In the genomic region with DNA sequence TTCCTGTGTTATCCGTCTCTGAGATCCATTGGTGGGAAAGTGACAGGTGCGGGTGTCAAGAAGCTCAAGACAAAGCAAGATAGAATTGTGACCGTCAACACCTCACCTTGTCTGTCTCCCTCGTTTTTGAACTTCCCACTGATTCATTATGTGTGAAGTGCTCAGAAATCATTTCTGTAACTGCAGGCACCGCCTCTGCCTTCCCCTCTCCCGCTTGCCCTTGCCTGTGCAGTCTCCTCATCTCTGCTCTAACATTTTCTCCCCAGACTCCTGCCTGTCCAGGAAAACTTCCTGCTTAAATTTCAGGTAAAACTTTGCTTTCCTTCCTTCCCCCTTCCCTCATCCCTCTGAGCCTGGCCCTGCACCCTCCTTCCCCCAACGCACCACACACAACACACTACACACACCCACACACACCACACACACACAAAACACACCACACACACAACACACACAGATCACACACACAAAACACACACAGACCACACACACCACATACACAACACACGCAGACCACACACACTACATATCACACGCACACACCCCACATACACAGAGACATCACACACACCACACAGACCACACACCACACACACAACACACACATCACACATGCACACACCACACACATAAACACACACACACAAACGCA, we compare ENCODE assay signal across 29 cellular contexts. TPM values are rescaled to one million over a fixed set of nuclear protein-coding genes. Genes with fewer than 3 reads are reported as not detected.
A peak's percentile ranks its signal among the peaks of the same experiment; 100 is the strongest.
DNase-seq lines count a peak whose midpoint lies in the region; FAIRE-seq and TF ChIP-seq lines count a peak whose summit lies in the region.
"Had no signal": no experiment of that assay in that cellular context is flagged by ENCODE, and none has a peak within 500 bp of the region (broad histone marks: within the 10 kb centered on the region; RNA-seq: fewer than 3 reads in every experiment).

No MANE protein-coding gene starts in this region.

- H4K20me1 ChIP-seq in BLaER1 treated with 17β-estradiol and CSF1 and Interleukin-3, amounts not matched to agents 10 nM and 100 nM, result no peaks in the 10 kb centered on the region
- no peaks in the 10 kb centered on the region for H4K20me1 ChIP-seq in neural progenitor cell (ENCODE audit: low read depth)

- TF ChIP-seq CTCF in neural progenitor cell (IDR thresholded peaks at IDR 0.05) (no peak), thyroid gland (IDR thresholded peaks at IDR 0.05) (no peak)

- H3K36me3 ChIP-seq in BLaER1 treated with 17β-estradiol and CSF1 and Interleukin-3, amounts not matched to agents 10 nM and 100 nM, result no peaks in the 10 kb centered on the region
- H3K36me3 ChIP-seq in neural progenitor cell (no peaks in the 10 kb centered on the region), thyroid gland (no peaks in the 10 kb centered on the region)
- H3K36me3 ChIP-seq: ovary, upper lobe of right lung, WERI-Rb-1 had no signal

- H3K9ac ChIP-seq in BLaER1 treated with 17β-estradiol and CSF1 and Interleukin-3, amounts not matched to agents 10 nM and 100 nM, result peak overlapping the region in 1 of 11 experiments; percentile 21; a peak in 1 of 22 replicates
- no peak overlapping the region for H3K9ac ChIP-seq in neural progenitor cell

- no peaks in the 10 kb centered on the region for H3K9me3 ChIP-seq in BLaER1 treated with 17β-estradiol and CSF1 and Interleukin-3, amounts not matched to agents 10 nM and 100 nM (replicated peaks in 1 of 11)
- no peaks in the 10 kb centered on the region for H3K9me3 ChIP-seq in neural progenitor cell (ENCODE audit: low read depth)
- no peaks in the 10 kb centered on the region for H3K9me3 ChIP-seq in thyroid gland
- H3K9me3 ChIP-seq: ovary, upper lobe of right lung had no signal

- no peak overlapping the region for H2AFZ ChIP-seq in neural progenitor cell (replicated peaks)

- no peaks in the 10 kb centered on the region for H3K36me3 Mint-ChIP-seq in T-helper 2 cell treated with Interferon-gamma antibody and Interleukin-4, amounts not matched to agents 5 μg/mL and 100 μg/mL, for 36 hours (ENCODE audit: low read depth)
- H3K36me3 Mint-ChIP-seq in neural progenitor cell, result no peaks in the 10 kb centered on the region
- H3K36me3 Mint-ChIP-seq: CD14-positive monocyte had no signal

- TF ChIP-seq POLR2A in GM12892 (IDR thresholded peaks at IDR 0.05; ENCODE audit: low read depth, low read length) (no peak), thyroid gland (IDR thresholded peaks at IDR 0.05) (no peak)

- peak overlapping the region; percentile 18 for H3K27ac Mint-ChIP-seq in T-helper 2 cell treated with Interferon-gamma antibody and Interleukin-4, amounts not matched to agents 5 μg/mL and 100 μg/mL, for 36 hours
- no peak overlapping the region for H3K27ac Mint-ChIP-seq in neural progenitor cell
- H3K27ac Mint-ChIP-seq: activated CD4-positive, alpha-beta T cell treated with anti-CD3 and anti-CD28 coated beads, Interleukin-2, amount 10 ng/mL, durations not matched to agents 7 days and 5 days; activated naive CD4-positive, alpha-beta T cell treated with anti-CD3 and anti-CD28 coated beads for 36 hours had no signal

- H3K4me2 ChIP-seq in BLaER1 treated with 17β-estradiol and CSF1 and Interleukin-3, amounts not matched to agents 10 nM and 100 nM, result peak overlapping the region in 6 of 11 experiments; percentile 7 to 41 (median 22); a peak in 10 of 22 replicates
- H3K4me2 ChIP-seq in neural progenitor cell, result no peak overlapping the region

- FAIRE-seq in GM12892 (lab: Jason Lieb, UNC), result peak; percentile 68
- FAIRE-seq: kidney had no signal

- no peak overlapping the region for H3K4me3 Mint-ChIP-seq in T-helper 2 cell treated with Interferon-gamma antibody and Interleukin-4, amounts not matched to agents 5 μg/mL and 100 μg/mL, for 36 hours
- H3K4me3 Mint-ChIP-seq in neural progenitor cell, result peak overlapping the region; percentile 9
- H3K4me3 Mint-ChIP-seq: activated CD4-positive, alpha-beta T cell treated with anti-CD3 and anti-CD28 coated beads, Interleukin-2, amount 10 ng/mL, durations not matched to agents 7 days and 5 days; activated naive CD4-positive, alpha-beta T cell treated with anti-CD3 and anti-CD28 coated beads for 36 hours; naive thymus-derived CD8-positive, alpha-beta T cell had no signal

- H3F3A ChIP-seq in neural progenitor cell (ENCODE audit: low read depth), result peaks cover 19% of the 10 kb centered on the region

- peaks cover 7% of the 10 kb centered on the region for H3K27me3 Mint-ChIP-seq in T-helper 2 cell treated with Interferon-gamma antibody and Interleukin-4, amounts not matched to agents 5 μg/mL and 100 μg/mL, for 36 hours (ENCODE audit: low read depth)
- peaks cover 13% of the 10 kb centered on the region for H3K27me3 Mint-ChIP-seq in neural progenitor cell (ENCODE audit: insufficient read depth, low read depth)

- no peaks in the 10 kb centered on the region for H3K27me3 ChIP-seq in BLaER1 treated with 17β-estradiol and CSF1 and Interleukin-3, amounts not matched to agents 10 nM and 100 nM
- H3K27me3 ChIP-seq in neural progenitor cell, result no peaks in the 10 kb centered on the region
- no peaks in the 10 kb centered on the region for H3K27me3 ChIP-seq in thyroid gland
- H3K27me3 ChIP-seq: ovary had no signal

- no peaks in the 10 kb centered on the region for H3K79me2 ChIP-seq in neural progenitor cell (ENCODE audit: low read depth)

- H3K4me1 Mint-ChIP-seq in T-helper 2 cell treated with Interferon-gamma antibody and Interleukin-4, amounts not matched to agents 5 μg/mL and 100 μg/mL, for 36 hours (ENCODE audit: low read depth), result peaks cover 3% of the 10 kb centered on the region
- H3K4me1 Mint-ChIP-seq in neural progenitor cell, result peaks cover 24% of the 10 kb centered on the region
- H3K4me1 Mint-ChIP-seq: CD14-positive monocyte had no signal

- no peaks in the 10 kb centered on the region for H3K9me3 Mint-ChIP-seq in T-helper 2 cell treated with Interferon-gamma antibody and Interleukin-4, amounts not matched to agents 5 μg/mL and 100 μg/mL, for 36 hours
- H3K9me3 Mint-ChIP-seq in neural progenitor cell, result no peaks in the 10 kb centered on the region
- H3K9me3 Mint-ChIP-seq: activated CD4-positive, alpha-beta T cell treated with anti-CD3 and anti-CD28 coated beads, Interleukin-2, amount 10 ng/mL, durations not matched to agents 7 days and 5 days; activated naive CD4-positive, alpha-beta T cell treated with anti-CD3 and anti-CD28 coated beads for 36 hours; naive thymus-derived CD8-positive, alpha-beta T cell had no signal

- no peak for DNase-seq in GM12892 (ENCODE audit: insufficient read length)
- DNase-seq in T-helper 2 cell treated with Interferon-gamma antibody and Interleukin-4, amounts not matched to agents 5 μg/mL and 100 μg/mL, for 36 hours (ENCODE audit: low spot score), result no peak
- no peak for DNase-seq in neural progenitor cell (ENCODE audit: low spot score)
- no peak for DNase-seq in DMS79 (lab: John Stamatoyannopoulos, UW)
- DNase-seq in NCI-H1436 (lab: John Stamatoyannopoulos, UW), result no peak
- DNase-seq in thyroid gland, result no peak
- DNase-seq: amniotic stem cell; effector CD4-positive, alpha-beta T cell; kidney; midbrain; naive thymus-derived CD8-positive, alpha-beta T cell; NCI-H2107; NCI-H446 treated with DMSO at 0.1 percent for 48 hours; OCI-M1; ovary; SHP77; stimulated activated CD4-positive, alpha-beta T cell treated with anti-CD3 and anti-CD28 coated beads, Interleukin-2, amount 100 ng/mL, for 24 hours; T1000; upper lobe of right lung had no signal

- peak overlapping the region in 2 of 11 experiments; percentile 23 to 58; a peak in 2 of 22 replicates for H3K27ac ChIP-seq in BLaER1 treated with 17β-estradiol and CSF1 and Interleukin-3, amounts not matched to agents 10 nM and 100 nM
- no peak overlapping the region for H3K27ac ChIP-seq in neural progenitor cell
- no peak overlapping the region for H3K27ac ChIP-seq in thyroid gland
- H3K27ac ChIP-seq: ovary, upper lobe of right lung, WERI-Rb-1 had no signal

- no peak overlapping the region for H3K4me3 ChIP-seq in BLaER1 treated with 17β-estradiol and CSF1 and Interleukin-3, amounts not matched to agents 10 nM and 100 nM
- H3K4me3 ChIP-seq in neural progenitor cell (no peak overlapping the region), thyroid gland (replicated peaks in 1 of 3) (no peak overlapping the region)
- H3K4me3 ChIP-seq: ovary, upper lobe of right lung had no signal

- H3K4me1 ChIP-seq in BLaER1 treated with 17β-estradiol and CSF1 and Interleukin-3, amounts not matched to agents 10 nM and 100 nM, result peaks cover 4 to 25% (median 13%) of the 10 kb centered on the region in 10 experiments; a peak in 13 of 20 replicates
- H3K4me1 ChIP-seq in neural progenitor cell (peaks cover 33% of the 10 kb centered on the region), thyroid gland (no peaks in the 10 kb centered on the region)
- H3K4me1 ChIP-seq: upper lobe of right lung had no signal

- intact Hi-C loops in thyroid gland (cut with DNase I), result no loop called here

- WGBS in thyroid gland, 2 donors, result 63 to 68% methylated on average over 10 of the region's 10 CpGs

RNA-seq across cellular contexts. Expression of a gene that starts 25.7 kb away (rescaled TPM):
- polyA plus RNA-seq in GM12892 (2012; ENCODE audit: missing spikeins), result not detected
- total RNA-seq in neural progenitor cell (ENCODE audit: low replicate concordance), result 0.62 TPM in 1 of 2 replicates, not detected in the other
- under 1 TPM in 1 of 4 donors, not detected in 3; 0.81 TPM for total RNA-seq in thyroid gland
- total RNA-seq: activated CD4-positive, alpha-beta T cell treated with anti-CD3 and anti-CD28 coated beads, Interleukin-2, amount 10 ng/mL, durations not matched to agents 7 days and 5 days; activated naive CD4-positive, alpha-beta T cell treated with anti-CD3 and anti-CD28 coated beads for 36 hours; liver; naive thymus-derived CD8-positive, alpha-beta T cell had no signal
- polyA plus RNA-seq: CD14-positive monocyte; liver; naive thymus-derived CD8-positive, alpha-beta T cell had no signal

RNA-seq across cellular contexts. Expression of a gene that starts 57.7 kb away (rescaled TPM):
- not detected for polyA plus RNA-seq in GM12892 (2012; ENCODE audit: missing spikeins)
- total RNA-seq in neural progenitor cell (ENCODE audit: low replicate concordance) (not detected in 2 replicates), thyroid gland (not detected)
- total RNA-seq: activated CD4-positive, alpha-beta T cell treated with anti-CD3 and anti-CD28 coated beads, Interleukin-2, amount 10 ng/mL, durations not matched to agents 7 days and 5 days; activated naive CD4-positive, alpha-beta T cell treated with anti-CD3 and anti-CD28 coated beads for 36 hours; epithelial cell of proximal tubule; H4; kidney; liver; M059J; naive thymus-derived CD8-positive, alpha-beta T cell; ovary; subcutaneous adipose tissue; upper lobe of right lung had no signal
- polyA plus RNA-seq: CD14-positive monocyte; liver; naive thymus-derived CD8-positive, alpha-beta T cell had no signal
